In the genomic region with DNA sequence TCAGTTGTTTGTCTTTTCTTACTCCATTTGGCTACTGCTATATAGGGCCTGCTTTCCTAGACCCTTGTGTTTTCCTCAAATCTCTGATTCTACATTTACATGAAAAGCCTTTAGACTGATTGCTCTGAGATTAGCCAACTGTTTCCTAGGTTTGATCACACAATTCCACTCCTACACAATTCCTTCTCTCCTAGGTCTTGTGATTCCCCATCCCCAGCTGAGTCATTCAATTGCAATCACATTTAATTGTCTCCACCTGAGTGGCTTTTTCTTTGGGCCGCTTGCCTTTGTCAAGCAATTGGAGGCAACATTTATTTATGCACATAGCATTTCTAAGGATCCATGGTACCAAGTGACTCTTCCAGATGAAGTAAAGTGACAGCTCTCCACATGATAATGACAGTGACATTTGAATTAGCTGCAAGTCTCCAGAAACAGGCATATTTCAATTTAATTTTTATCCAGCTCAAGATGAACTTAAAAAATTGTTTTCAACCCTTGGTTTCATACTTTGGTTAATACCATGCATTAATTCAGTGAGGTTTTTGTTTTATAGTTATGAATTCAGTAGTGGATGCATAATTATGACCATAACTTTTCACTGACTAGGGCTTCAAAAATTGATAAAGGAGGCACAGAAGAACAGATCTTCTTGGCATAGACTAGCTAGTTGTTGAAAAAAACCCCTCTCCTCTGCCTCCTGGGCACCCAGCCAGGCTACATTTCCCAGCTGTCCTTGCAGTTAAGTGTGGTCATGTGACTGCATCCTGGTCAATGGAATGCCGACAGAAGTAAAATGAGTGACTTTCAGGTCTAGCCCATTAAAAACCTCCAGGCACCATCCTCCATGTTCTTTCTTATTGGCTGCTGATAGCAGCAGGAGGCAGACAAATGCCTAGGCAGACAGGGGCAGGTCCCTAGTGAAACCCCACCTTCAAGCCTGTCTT, we compare ENCODE assay signal across 11 cellular contexts. TPM values are rescaled to one million over a fixed set of nuclear protein-coding genes. Genes with fewer than 3 reads are reported as not detected.
A peak's percentile ranks its signal among the peaks of the same experiment; 100 is the strongest.
DNase-seq lines count a peak whose midpoint lies in the region; TF ChIP-seq lines count a peak whose summit lies in the region.
"Had no signal": no experiment of that assay in that cellular context is flagged by ENCODE, and none has a peak within 500 bp of the region (broad histone marks: within the 10 kb centered on the region; RNA-seq: fewer than 3 reads in every experiment).

No MANE protein-coding gene starts in this region.

- H3K36me3 Mint-ChIP-seq in progenitor cell of endocrine pancreas (ENCODE audit: insufficient read depth) = no peaks in the 10 kb centered on the region

- H3K4me3 Mint-ChIP-seq in progenitor cell of endocrine pancreas (ENCODE audit: low read depth) = no peak overlapping the region

- no peaks in the 10 kb centered on the region for H3K4me1 Mint-ChIP-seq in progenitor cell of endocrine pancreas (ENCODE audit: low read depth)

- H3K4me3 ChIP-seq in adipocyte (ENCODE audit: low read length) = no peak overlapping the region
- H3K4me3 ChIP-seq in iPS-18a (ENCODE audit: low read length) = peak overlapping the region; percentile 33
- H3K4me3 ChIP-seq: heart left ventricle had no signal

- peaks cover 3% of the 10 kb centered on the region for H3K9me3 ChIP-seq in adipocyte (ENCODE audit: control insufficient read depth, low read length)
- H3K9me3 ChIP-seq in iPS-18a (ENCODE audit: control insufficient read depth, low read depth, low read length) = peaks cover 11% of the 10 kb centered on the region

- peaks cover 27% of the 10 kb centered on the region for H3K4me1 ChIP-seq in adipocyte (ENCODE audit: control insufficient read depth, insufficient read depth, low read length)
- peaks cover 25% of the 10 kb centered on the region for H3K4me1 ChIP-seq in iPS-18a (ENCODE audit: control insufficient read depth, low read depth, low read length)
- H3K4me1 ChIP-seq: heart left ventricle had no signal

- H3K36me3 ChIP-seq in adipocyte (ENCODE audit: control insufficient read depth, insufficient read depth, low read length, severe bottlenecking) (no peaks in the 10 kb centered on the region), iPS-18a (ENCODE audit: control insufficient read depth, low read depth, low read length) (no peaks in the 10 kb centered on the region)
- H3K36me3 ChIP-seq: heart left ventricle had no signal

- no peaks in the 10 kb centered on the region for H3K27me3 Mint-ChIP-seq in progenitor cell of endocrine pancreas

- DNase-seq in NCI-H1105 treated with DMSO at 0.1 percent for 48 hours (lab: John Stamatoyannopoulos, UW) (peak; percentile 1), NCI-H1105 (lab: John Stamatoyannopoulos, UW) (no peak), adipocyte (ENCODE audit: low read depth) (peak; percentile 73), superior temporal gyrus (ENCODE audit: extremely low spot score) (peak; percentile 16), progenitor cell of endocrine pancreas (ENCODE audit: low spot score, unreplicated experiment) (no peak), NCI-H2107 (lab: John Stamatoyannopoulos, UW) (no peak), NCI-H2196 (lab: John Stamatoyannopoulos, UW; ENCODE audit: unreplicated experiment) (no peak)
- DNase-seq: activated effector memory CD4-positive, alpha-beta T cell treated with Interleukin-2 at 50 U/mL for 16 hours; heart left ventricle; T-helper 2 cell had no signal

- TF ChIP-seq CTCF in progenitor cell of endocrine pancreas (IDR thresholded peaks at IDR 0.05; ENCODE audit: unreplicated experiment) = no peak

- H3K9ac ChIP-seq in adipocyte (ENCODE audit: low read length) (no peak overlapping the region), iPS-18a (ENCODE audit: low read length) (peak overlapping the region; percentile 54)

- no peaks in the 10 kb centered on the region for H3K27me3 ChIP-seq in adipocyte (replicated peaks; ENCODE audit: control insufficient read depth, insufficient read depth, low read length)
- H3K27me3 ChIP-seq in iPS-18a (ENCODE audit: control insufficient read depth, insufficient read depth, low read length) = no peaks in the 10 kb centered on the region

- peak overlapping the region; percentile 86 for H3K27ac ChIP-seq in iPS-18a (ENCODE audit: low read length)
- H3K27ac ChIP-seq: heart left ventricle had no signal

- no peak overlapping the region for H3K27ac Mint-ChIP-seq in progenitor cell of endocrine pancreas

- peaks cover 37% of the 10 kb centered on the region for H3K9me3 Mint-ChIP-seq in progenitor cell of endocrine pancreas (ENCODE audit: low read depth)

RNA-seq across cellular contexts. Expression of a gene that starts 35.6 kb away (rescaled TPM):
- not detected in 2 replicates for total RNA-seq in progenitor cell of endocrine pancreas
- total RNA-seq: heart left ventricle had no signal

Comparison
In these comparisons a context has a peak if more than half of its experiments do, and no peak if none do; other contexts are left out.
1. DNase-seq: peak in NCI-H1105 treated with DMSO at 0.1 percent for 48 hours (single experiment), adipocyte (single experiment) and superior temporal gyrus (single experiment); none in NCI-H1105 (single experiment), progenitor cell of endocrine pancreas (single experiment), NCI-H2107 (single experiment) and NCI-H2196 (single experiment).